8 cellular contexts compared by ENCODE assay signal in genomic region chr10:22322663-22323160, GRCh38. TPM values are rescaled to one million over a fixed set of nuclear protein-coding genes. Genes with fewer than 3 reads are reported as not detected.
DNase-seq lines count a peak whose midpoint lies in the region; ATAC-seq and TF ChIP-seq lines count a peak whose summit lies in the region.

No MANE protein-coding gene starts in this region.

- intact Hi-C loops in activated CD4-positive, alpha-beta T cell treated with anti-CD3 and anti-CD28 coated beads for 36 hours (cut with DNase I, micrococcal nuclease) = loop anchor here (5.0 to 10.0 kb wide), 4 partner anchors 115 to 665 kb away; partner anchors contain the start of gene PIP4K2A (in 1 of the 2)
- intact Hi-C loops in left lung (cut with DNase I) = loop anchor here in 1 of 2 donors (10.0 kb wide), 1 partner anchor 68 kb away; no protein-coding TSS in a partner anchor

- H3K4me3 Mint-ChIP-seq in activated CD4-positive, alpha-beta T cell treated with anti-CD3 and anti-CD28 coated beads for 36 hours = peak overlapping the region; percentile 88
- H3K4me3 Mint-ChIP-seq in activated naive CD8-positive, alpha-beta T cell = peak overlapping the region; percentile 93

- no peak for ATAC-seq in activated CD4-positive, alpha-beta T cell treated with anti-CD3 and anti-CD28 coated beads for 36 hours
- ATAC-seq in left lung (no peak), HG03108 (IDR thresholded peaks at IDR 0.05; ENCODE audit: unreplicated experiment) (no peak), HG02938 (IDR thresholded peaks at IDR 0.05; ENCODE audit: unreplicated experiment) (no peak)

- H3K27me3 ChIP-seq in left lung = peaks cover 12 to 37% of the 10 kb centered on the region in 2 donors

- peaks cover 57% of the 10 kb centered on the region for H3K4me1 Mint-ChIP-seq in activated CD4-positive, alpha-beta T cell treated with anti-CD3 and anti-CD28 coated beads for 36 hours
- peaks cover 56% of the 10 kb centered on the region for H3K4me1 Mint-ChIP-seq in activated naive CD8-positive, alpha-beta T cell (ENCODE audit: low read depth)

- POLR2A ChIA-PET in activated CD4-positive, alpha-beta T cell treated with anti-CD3 and anti-CD28 coated beads for 36 hours (lab: Charles Lee) = interaction anchor here (1.5 kb wide), 1 partner anchor 13 kb away, joined by 4 read pairs; no protein-coding TSS in a partner anchor

- peaks cover 20% of the 10 kb centered on the region for H3K36me3 Mint-ChIP-seq in activated CD4-positive, alpha-beta T cell treated with anti-CD3 and anti-CD28 coated beads for 36 hours (ENCODE audit: low read depth)
- H3K36me3 Mint-ChIP-seq in activated naive CD8-positive, alpha-beta T cell = peaks cover 7% of the 10 kb centered on the region

- H3K27ac Mint-ChIP-seq in activated CD4-positive, alpha-beta T cell treated with anti-CD3 and anti-CD28 coated beads for 36 hours = peak overlapping the region; percentile 88
- peak overlapping the region; percentile 90 for H3K27ac Mint-ChIP-seq in activated naive CD8-positive, alpha-beta T cell

- H3K4me3 ChIP-seq in left lung = peak overlapping the region; percentile 44 to 58

- H3K4me1 ChIP-seq in left lung = peaks cover 16 to 55% of the 10 kb centered on the region in 2 donors

- H3K36me3 ChIP-seq in left lung = peaks cover 0 to under 1% of the 10 kb centered on the region in 2 donors

- no peak for TF ChIP-seq CTCF in left lung (IDR thresholded peaks at IDR 0.05)

- DNase-seq in activated CD4-positive, alpha-beta T cell treated with anti-CD3 and anti-CD28 coated beads for 36 hours = no peak
- no peak for DNase-seq in activated CD4-positive, alpha-beta T cell treated with anti-CD3 and anti-CD28 coated beads, Interleukin-2, amount 50 U/mL, for 1 hour
- DNase-seq in left lung = no peak
- DNase-seq in superior temporal gyrus (ENCODE audit: extremely low spot score) = peak; percentile 62
- DNase-seq in DMS79 (lab: John Stamatoyannopoulos, UW) = no peak

- CTCF ChIA-PET in activated CD4-positive, alpha-beta T cell treated with anti-CD3 and anti-CD28 coated beads for 36 hours (lab: Charles Lee) = interaction anchor here (0.6 to 2.1 kb wide), 2 partner anchors 12 to 308 kb away, joined by 3 to 5 read pairs; no protein-coding TSS in a partner anchor

- no peaks in the 10 kb centered on the region for H3K9me3 ChIP-seq in left lung

- H3K27ac ChIP-seq in left lung = no peak overlapping the region

- no peaks in the 10 kb centered on the region for H3K9me3 Mint-ChIP-seq in activated CD4-positive, alpha-beta T cell treated with anti-CD3 and anti-CD28 coated beads for 36 hours (ENCODE audit: low read depth)
- no peaks in the 10 kb centered on the region for H3K9me3 Mint-ChIP-seq in activated naive CD8-positive, alpha-beta T cell (ENCODE audit: low read depth)

- peaks cover 25% of the 10 kb centered on the region for H3K27me3 Mint-ChIP-seq in activated CD4-positive, alpha-beta T cell treated with anti-CD3 and anti-CD28 coated beads for 36 hours
- peaks cover 20% of the 10 kb centered on the region for H3K27me3 Mint-ChIP-seq in activated naive CD8-positive, alpha-beta T cell

RNA-seq across cellular contexts. Expression of gene BMI1, which starts 1.8 kb away (rescaled TPM):
- total RNA-seq in activated CD4-positive, alpha-beta T cell treated with anti-CD3 and anti-CD28 coated beads for 36 hours = 10 to 100 TPM; 52.9 to 55.2 TPM
- total RNA-seq in left lung = 10 to 100 TPM; 42.3 to 47.5 TPM

RNA-seq across cellular contexts. Expression of gene COMMD3, which starts 6.5 kb away (rescaled TPM):
- total RNA-seq in activated CD4-positive, alpha-beta T cell treated with anti-CD3 and anti-CD28 coated beads for 36 hours = 10 to 100 TPM; 53.8 to 77.1 TPM
- total RNA-seq in left lung = 10 to 100 TPM; 54.3 to 55.0 TPM

RNA-seq across cellular contexts. Expression of gene SPAG6, which starts 22.6 kb away (rescaled TPM):
- under 1 TPM; 0.09 to 0.11 TPM for total RNA-seq in activated CD4-positive, alpha-beta T cell treated with anti-CD3 and anti-CD28 coated beads for 36 hours
- 1 to 10 TPM in 1 of 2 donors, not detected in 1; 6.4 TPM for total RNA-seq in left lung
